ENCODE assay signal across 1 cellular context in the genomic region with DNA sequence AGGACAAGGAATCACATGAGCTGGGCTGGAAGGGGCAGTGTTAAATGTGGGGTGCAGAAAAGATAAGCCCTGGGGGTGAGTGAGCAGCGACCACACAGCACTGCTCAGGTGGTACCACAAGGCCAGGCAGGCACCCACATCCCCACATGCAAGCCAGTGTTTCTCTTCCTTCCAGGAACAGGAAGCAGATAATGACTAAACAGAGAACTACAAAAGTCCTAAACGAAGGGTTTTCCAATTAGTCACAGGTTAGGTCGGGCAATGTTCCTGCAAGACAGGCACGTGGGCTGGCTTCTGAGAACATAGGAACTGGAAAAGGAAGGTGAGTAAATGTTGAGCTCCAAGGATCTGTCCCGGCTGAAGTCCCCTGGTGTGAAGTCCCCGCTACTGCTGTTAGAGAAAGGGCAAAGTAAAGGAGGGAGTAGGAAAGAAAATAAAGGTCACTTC.
TF ChIP-seq lines count a peak whose summit lies in the region.

No MANE protein-coding gene starts in this region.

TF ChIP-seq in HEK293, 187 proteins besides CTCF, POLR2A, EP300 and RAD21 (continued from another document):
- TF ChIP-seq, protein P1, sequence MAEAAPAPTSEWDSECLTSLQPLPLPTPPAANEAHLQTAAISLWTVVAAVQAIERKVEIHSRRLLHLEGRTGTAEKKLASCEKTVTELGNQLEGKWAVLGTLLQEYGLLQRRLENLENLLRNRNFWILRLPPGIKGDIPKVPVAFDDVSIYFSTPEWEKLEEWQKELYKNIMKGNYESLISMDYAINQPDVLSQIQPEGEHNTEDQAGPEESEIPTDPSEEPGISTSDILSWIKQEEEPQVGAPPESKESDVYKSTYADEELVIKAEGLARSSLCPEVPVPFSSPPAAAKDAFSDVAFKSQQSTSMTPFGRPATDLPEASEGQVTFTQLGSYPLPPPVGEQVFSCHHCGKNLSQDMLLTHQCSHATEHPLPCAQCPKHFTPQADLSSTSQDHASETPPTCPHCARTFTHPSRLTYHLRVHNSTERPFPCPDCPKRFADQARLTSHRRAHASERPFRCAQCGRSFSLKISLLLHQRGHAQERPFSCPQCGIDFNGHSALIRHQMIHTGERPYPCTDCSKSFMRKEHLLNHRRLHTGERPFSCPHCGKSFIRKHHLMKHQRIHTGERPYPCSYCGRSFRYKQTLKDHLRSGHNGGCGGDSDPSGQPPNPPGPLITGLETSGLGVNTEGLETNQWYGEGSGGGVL (tag by site-specific recombination; IDR thresholded peaks at IDR 0.05): no peak
- no peak for TF ChIP-seq ZNF514 (tag by site-specific recombination; IDR thresholded peaks at IDR 0.05)
TF ChIP-seq in HEK293: peak in this region for 7.
